In the genomic region with DNA sequence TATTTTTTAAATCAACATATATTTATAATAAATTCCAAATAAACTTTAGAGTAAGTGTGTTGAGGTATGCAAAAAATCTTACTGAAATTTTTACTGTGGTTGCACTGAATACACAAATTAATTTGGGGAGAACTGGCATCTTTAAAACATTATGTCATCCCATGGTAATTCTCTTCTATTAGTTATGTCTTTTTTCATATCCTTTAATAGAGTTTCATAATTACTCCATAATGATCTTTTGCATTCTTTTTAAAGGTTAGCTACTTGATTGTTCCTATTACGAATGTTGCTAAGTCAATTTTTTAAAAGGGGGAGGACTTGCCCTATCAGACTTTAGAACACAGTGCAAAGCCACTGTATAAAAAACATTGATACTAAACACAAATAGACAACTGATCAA, we compare ENCODE assay signal across 1 cellular context.
TF ChIP-seq lines count a peak whose summit lies in the region.

No MANE protein-coding gene starts in this region.

TF ChIP-seq in GM12878, 131 proteins besides CTCF, POLR2A, EP300 and RAD21:
- peak; percentile 76 for TF ChIP-seq ATF7 (IDR thresholded peaks at IDR 0.05; ENCODE audit: low read depth)
- TF ChIP-seq ZBED1 (IDR thresholded peaks at IDR 0.05; ENCODE audit: borderline replicate concordance), result no peak
- peak; percentile 27; the same call in 1 of the 2 replicates for TF ChIP-seq NFIC (IDR thresholded peaks at IDR 0.05; ENCODE audit: low read depth, low read length)
- TF ChIP-seq, protein P1, sequence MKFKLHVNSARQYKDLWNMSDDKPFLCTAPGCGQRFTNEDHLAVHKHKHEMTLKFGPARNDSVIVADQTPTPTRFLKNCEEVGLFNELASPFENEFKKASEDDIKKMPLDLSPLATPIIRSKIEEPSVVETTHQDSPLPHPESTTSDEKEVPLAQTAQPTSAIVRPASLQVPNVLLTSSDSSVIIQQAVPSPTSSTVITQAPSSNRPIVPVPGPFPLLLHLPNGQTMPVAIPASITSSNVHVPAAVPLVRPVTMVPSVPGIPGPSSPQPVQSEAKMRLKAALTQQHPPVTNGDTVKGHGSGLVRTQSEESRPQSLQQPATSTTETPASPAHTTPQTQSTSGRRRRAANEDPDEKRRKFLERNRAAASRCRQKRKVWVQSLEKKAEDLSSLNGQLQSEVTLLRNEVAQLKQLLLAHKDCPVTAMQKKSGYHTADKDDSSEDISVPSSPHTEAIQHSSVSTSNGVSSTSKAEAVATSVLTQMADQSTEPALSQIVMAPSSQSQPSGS (IDR thresholded peaks at IDR 0.05; ENCODE audit: low read length), result 0 out of 2 replicates have a peak, but pooled peaks have one; percentile 40
- no peak for TF ChIP-seq ZNF207 (IDR thresholded peaks at IDR 0.05; ENCODE audit: borderline replicate concordance)
- TF ChIP-seq NR2F1 (conservative IDR thresholded peaks at IDR 0.05), result no peak
- TF ChIP-seq JUNB (IDR thresholded peaks at IDR 0.05), result peak; percentile 57
- TF ChIP-seq RAD51 (IDR thresholded peaks at IDR 0.05), result no peak
